ENCODE assay signal across 13 cellular contexts in genomic region chr11:48012051-48012391, GRCh38. TPM values are rescaled to one million over a fixed set of nuclear protein-coding genes. Genes with fewer than 3 reads are reported as not detected.
DNase-seq lines count a peak whose midpoint lies in the region; ATAC-seq and TF ChIP-seq lines count a peak whose summit lies in the region.
"Had no signal": no experiment of that assay in that cellular context is flagged by ENCODE, and none has a peak within 500 bp of the region (broad histone marks: within the 10 kb centered on the region; RNA-seq: fewer than 3 reads in every experiment).

No MANE protein-coding gene starts in this region.

- no peak overlapping the region for H3K4me3 ChIP-seq in lower lobe of right lung
- H3K4me3 ChIP-seq: breast epithelium had no signal

- no peaks in the 10 kb centered on the region for H3K36me3 ChIP-seq in lower lobe of right lung
- H3K36me3 ChIP-seq: breast epithelium, WERI-Rb-1 had no signal

- TF ChIP-seq CTCF in lower lobe of right lung (IDR thresholded peaks at IDR 0.05): no peak

- DNase-seq in activated gamma-delta T cell treated with Interleukin-2 at 50 U/mL for 16 hours (peak; percentile 64), activated gamma-delta T cell (lab: John Stamatoyannopoulos, UW) (no peak), lower lobe of right lung (no peak), substantia nigra (lab: John Stamatoyannopoulos, UW) (no peak), pons (ENCODE audit: low spot score) (no peak), 8988T (no peak)
- DNase-seq in activated CD8-positive, alpha-beta memory T cell treated with anti-CD3 and anti-CD28 coated beads, Interleukin-2, amount 50 U/mL, for 4 hours: peak; percentile 56
- DNase-seq: H7, NCI-H2171 treated with DMSO at 0.1 percent for 48 hours, WERI-Rb-1 had no signal

- H3K27ac ChIP-seq in lower lobe of right lung: no peak overlapping the region
- H3K27ac ChIP-seq in substantia nigra (ENCODE audit: low read depth, low read length, poor library complexity, severe bottlenecking): peak overlapping the region; percentile 17
- H3K27ac ChIP-seq: breast epithelium, RWPE1, WERI-Rb-1 had no signal

- ATAC-seq in lower lobe of right lung (peak; percentile 19 to 43), GM19455 (IDR thresholded peaks at IDR 0.05; ENCODE audit: unreplicated experiment) (no peak)

- peaks cover 52% of the 10 kb centered on the region for H3K4me1 ChIP-seq in lower lobe of right lung
- H3K4me1 ChIP-seq: breast epithelium had no signal

- intact Hi-C loops in lower lobe of right lung (cut with DNase I): no loop called here

- no peaks in the 10 kb centered on the region for H3K27me3 ChIP-seq in lower lobe of right lung (ENCODE audit: low read depth)
- H3K27me3 ChIP-seq: breast epithelium had no signal

- H3K9me3 ChIP-seq in lower lobe of right lung: no peaks in the 10 kb centered on the region
- H3K9me3 ChIP-seq: breast epithelium had no signal

RNA-seq across cellular contexts. Expression of gene PTPRJ, which starts 31.7 kb away (rescaled TPM):
- 40.0 TPM for total RNA-seq in lower lobe of right lung

Comparison
In these comparisons a context has a peak if more than half of its experiments do, and no peak if none do; other contexts are left out.
1. DNase-seq: peak in activated gamma-delta T cell treated with Interleukin-2 at 50 U/mL for 16 hours (single experiment) and activated CD8-positive, alpha-beta memory T cell treated with anti-CD3 and anti-CD28 coated beads, Interleukin-2, amount 50 U/mL, for 4 hours (single experiment); none in activated gamma-delta T cell (single experiment), lower lobe of right lung (single experiment), substantia nigra (0 of 49), pons (single experiment) and 8988T (single experiment).